21 cellular contexts compared by ENCODE assay signal in the genomic region with DNA sequence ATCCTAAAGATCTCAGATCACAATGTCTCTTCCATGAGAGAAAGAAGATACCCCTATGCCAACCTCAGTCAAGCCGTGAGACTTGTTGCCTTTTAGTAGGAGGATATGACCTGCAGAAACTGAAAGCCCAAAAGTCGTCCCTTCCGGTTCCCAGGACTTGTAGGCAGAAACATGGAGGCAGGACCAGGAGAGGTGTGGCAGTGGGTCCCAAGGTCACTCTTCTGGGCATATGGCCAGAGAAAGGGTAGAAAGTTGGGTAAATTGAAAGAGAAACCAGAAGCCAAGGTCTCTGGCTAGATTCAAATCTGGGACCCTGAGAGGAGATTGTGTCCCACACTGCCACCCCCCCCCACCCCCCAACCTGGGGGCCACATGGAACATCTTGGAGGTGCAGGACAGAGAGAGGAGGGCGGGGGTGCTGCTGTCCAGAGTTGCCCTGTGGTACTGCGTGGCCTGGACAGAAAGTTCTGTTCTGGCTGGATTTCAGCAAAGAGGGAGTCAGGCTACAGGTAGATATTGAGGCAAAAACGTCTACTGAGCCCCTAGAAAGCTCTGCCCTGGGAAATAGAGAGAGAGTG. TPM values are rescaled to one million over a fixed set of nuclear protein-coding genes. Genes with fewer than 3 reads are reported as not detected.
"Had no signal": no experiment of that assay in that cellular context is flagged by ENCODE, and none has a peak within 500 bp of the region (broad histone marks: within the 10 kb centered on the region; RNA-seq: fewer than 3 reads in every experiment).

No MANE protein-coding gene starts in this region.

- ATAC-seq: activated CD4-positive, CD25-positive, alpha-beta regulatory T cell treated with anti-CD3 and anti-CD28 coated beads, Interleukin-2, amount 50 U/mL, for 24 hours; activated naive CD8-positive, alpha-beta T cell treated with anti-CD3 and anti-CD28 coated beads, Interleukin-2, amount 50 U/mL, for 24 hours; gastroesophageal sphincter; left lung; natural killer cell treated with Interleukin-12 subunit alpha and Interleukin-12 subunit beta and Interleukin-15 and Interleukin-18, amount 100 ng/mL, for 72 hours; T-cell had no signal

- H3K27me3 ChIP-seq: ascending aorta, gastroesophageal sphincter, left lung, right atrium auricular region had no signal

- H3K27ac ChIP-seq: ascending aorta, dorsolateral prefrontal cortex, gastroesophageal sphincter, left lung, right atrium auricular region, thoracic aorta had no signal

- H3K9me3 ChIP-seq: ascending aorta, gastroesophageal sphincter, left lung, right atrium auricular region, thoracic aorta had no signal

- DNase-seq: activated naive CD4-positive, alpha-beta T cell treated with anti-CD3 and anti-CD28 coated beads for 36 hours; activated naive CD8-positive, alpha-beta T cell treated with anti-CD3 and anti-CD28 coated beads, Interleukin-2, amount 50 U/mL, for 24 hours; dorsolateral prefrontal cortex; islet precursor cell; left lung; stimulated activated CD4-positive, alpha-beta T cell treated with anti-CD3 and anti-CD28 coated beads, Interleukin-4, amount 100 ng/mL, for 4 hours; stimulated activated CD8-positive, alpha-beta memory T cell treated with anti-CD3 and anti-CD28 coated beads, Interleukin-4, amount 100 ng/mL, for 48 hours; T-cell; T-helper 9 cell had no signal

- FAIRE-seq: endometrium had no signal

- H3K4me1 ChIP-seq: ascending aorta, gastroesophageal sphincter, right atrium auricular region had no signal

- H3K36me3 ChIP-seq: ascending aorta, gastroesophageal sphincter, left lung, right atrium auricular region, thoracic aorta had no signal

- H3K4me3 ChIP-seq: ascending aorta, dorsolateral prefrontal cortex, gastroesophageal sphincter, left lung, right atrium auricular region, smooth muscle cell, thoracic aorta had no signal

- H3K4me2 ChIP-seq: smooth muscle cell had no signal

RNA-seq across cellular contexts. Expression of a gene that starts 57.7 kb away (rescaled TPM):
- total RNA-seq: activated naive CD4-positive, alpha-beta T cell treated with anti-CD3 and anti-CD28 coated beads for 36 hours; activated T-helper 2 cell treated with anti-CD3 and anti-CD28 coated beads, Interferon-gamma antibody, Interleukin-2, Interleukin-4, amounts not matched to agents 10 μg/mL and 5 μg/mL and 100 μg/mL, durations not matched to agents 14 hours and 24 hours and 36 hours; ascending aorta; chondrocyte; gastroesophageal sphincter; left lung; natural killer cell treated with Interleukin-12 subunit alpha and Interleukin-12 subunit beta and Interleukin-15 and Interleukin-18, amount 100 ng/mL, for 72 hours; posterior vena cava; right atrium auricular region; smooth muscle cell; T-cell; thoracic aorta; ureter had no signal
- polyA plus RNA-seq: smooth muscle cell had no signal
